In the genomic region with DNA sequence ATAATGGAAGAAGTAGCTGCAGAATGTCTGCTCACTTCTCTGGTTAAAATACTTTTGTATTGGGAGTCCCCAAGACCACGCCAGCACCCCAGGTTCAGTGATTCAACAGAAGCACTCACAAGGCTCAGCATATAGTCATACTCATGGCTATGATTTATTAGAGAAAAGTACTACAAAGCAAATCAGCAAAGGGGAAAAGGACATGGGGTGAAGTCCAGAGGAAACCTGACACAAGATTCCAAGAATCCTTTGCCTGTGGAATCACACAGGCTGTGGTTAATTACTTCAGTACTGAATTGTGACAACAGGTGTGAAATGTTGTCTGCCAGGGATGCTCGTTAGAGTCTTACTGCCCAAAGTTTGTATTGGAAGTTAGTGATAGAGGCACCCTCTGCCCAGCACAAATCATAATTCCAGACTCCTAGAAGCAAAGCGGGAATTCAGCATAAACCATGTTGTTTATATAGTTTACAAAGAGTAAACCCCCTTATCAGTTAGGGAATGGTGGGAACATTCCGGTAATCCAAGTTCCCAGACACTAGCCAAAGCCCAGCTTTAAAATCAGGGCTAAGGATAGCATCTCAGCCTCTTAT, we compare ENCODE assay signal across 1 cellular context.
TF ChIP-seq lines count a peak whose summit lies in the region.

No MANE protein-coding gene starts in this region.

TF ChIP-seq in IMR-90, 13 proteins besides CTCF, POLR2A, EP300 and RAD21:
- TF ChIP-seq MAFK (IDR thresholded peaks at IDR 0.05; ENCODE audit: low read depth, low read length) (no peak), MAZ (IDR thresholded peaks at IDR 0.05; ENCODE audit: borderline replicate concordance, low read depth, low read length) (no peak), FOS (IDR thresholded peaks at IDR 0.05; ENCODE audit: low read depth, low read length) (no peak), MXI1 (IDR thresholded peaks at IDR 0.05; ENCODE audit: borderline replicate concordance, low read depth, low read length) (no peak), BHLHE40 (IDR thresholded peaks at IDR 0.05; ENCODE audit: low read depth, low read length) (no peak)
